1 cellular context compared by ENCODE assay signal in the genomic region with DNA sequence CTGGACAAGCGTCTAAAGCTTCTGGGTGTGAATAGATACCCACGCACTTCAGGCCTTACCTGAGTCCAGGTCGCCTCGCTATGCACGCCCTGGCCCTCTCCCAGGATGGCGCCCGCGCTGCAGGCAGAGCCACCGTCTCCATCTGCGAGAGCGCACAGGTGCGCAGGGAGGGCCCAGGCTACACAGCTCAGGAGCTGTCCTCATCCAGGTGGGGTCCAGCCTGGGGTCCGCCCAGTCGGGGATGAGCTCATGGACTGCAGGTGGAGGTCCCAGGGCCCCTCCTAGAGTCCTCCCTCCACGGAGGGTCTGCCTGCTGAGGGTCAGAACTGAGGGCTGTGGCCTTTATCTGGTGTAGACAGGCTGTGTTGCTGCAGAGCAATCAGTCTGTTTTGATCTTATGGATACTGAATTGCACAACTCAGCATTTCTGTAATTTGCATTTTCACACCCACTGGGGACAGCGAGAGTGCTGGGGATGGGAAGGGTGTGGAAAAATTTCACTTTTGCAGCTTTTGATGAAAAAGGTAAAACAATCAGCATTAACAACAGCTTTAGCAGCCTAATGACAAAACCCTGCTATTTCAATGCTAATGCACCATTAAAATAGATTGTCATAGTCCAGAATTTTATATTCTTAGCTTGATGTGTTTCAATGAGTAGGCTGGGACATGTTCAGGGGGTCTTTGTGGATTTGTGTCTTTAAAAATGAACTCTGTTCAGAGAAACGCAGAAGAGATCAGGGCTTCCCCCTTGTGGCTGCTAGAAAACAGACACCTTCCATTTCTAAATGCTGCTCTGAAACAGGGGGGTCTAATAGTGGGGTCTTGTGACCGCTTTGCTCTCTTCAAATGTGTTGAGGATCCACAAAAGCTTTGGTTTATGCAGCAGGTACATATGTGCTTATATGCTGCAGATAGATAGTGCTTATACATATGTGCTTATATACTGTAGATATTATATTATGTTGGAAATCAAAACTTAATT.
TF ChIP-seq lines count a peak whose summit lies in the region.

No MANE protein-coding gene starts in this region.

TF ChIP-seq in endothelial cell of umbilical vein, 7 proteins besides CTCF, POLR2A, EP300 and RAD21 (continued from another document):
- no peak for TF ChIP-seq MYC (IDR thresholded peaks at IDR 0.05; ENCODE audit: low read depth, low read length)
TF ChIP-seq in endothelial cell of umbilical vein: peak in this region for 0.
